1 cellular context compared by ENCODE assay signal in the genomic region with DNA sequence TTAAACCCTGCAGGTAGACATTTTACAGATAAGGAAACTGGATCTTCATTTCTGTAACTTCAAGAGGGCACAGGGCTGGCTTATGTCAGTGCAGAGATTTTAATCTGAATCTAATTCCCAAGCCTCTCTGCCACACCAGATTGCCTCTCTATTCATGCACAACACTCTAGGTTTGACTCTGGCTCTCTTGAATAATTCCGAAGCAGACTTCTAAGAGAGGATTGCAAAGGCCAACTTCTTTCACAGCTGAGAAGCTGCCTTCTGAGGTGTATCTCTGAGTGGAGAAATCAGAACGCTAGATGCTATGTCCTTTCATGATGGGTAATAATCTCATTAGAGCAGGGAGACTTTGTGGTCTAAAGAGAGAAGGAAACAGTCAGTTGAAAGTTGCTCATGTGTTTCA.
TF ChIP-seq lines count a peak whose summit lies in the region.

No MANE protein-coding gene starts in this region.

TF ChIP-seq in GM12878, 131 proteins besides CTCF, POLR2A, EP300 and RAD21 (continued from another document):
- peak; percentile 72 for TF ChIP-seq IRF4 (IDR thresholded peaks at IDR 0.05; ENCODE audit: low read depth, low read length)
- TF ChIP-seq MXI1 (IDR thresholded peaks at IDR 0.05; ENCODE audit: low read depth, low read length): no peak
- no peak for TF ChIP-seq JUND (IDR thresholded peaks at IDR 0.05; ENCODE audit: low read depth, low read length)
- no peak for TF ChIP-seq ZNF384 (IDR thresholded peaks at IDR 0.05; ENCODE audit: borderline replicate concordance, low read depth, low read length)
- peak; percentile 75; the same call in 1 of the 2 replicates for TF ChIP-seq FOXM1 (IDR thresholded peaks at IDR 0.05; ENCODE audit: low read depth, low read length)
- TF ChIP-seq ZNF217 (IDR thresholded peaks at IDR 0.05): no peak
- no peak for TF ChIP-seq KLF5 (IDR thresholded peaks at IDR 0.05; ENCODE audit: partially characterized antibody)
- TF ChIP-seq, protein P1, sequence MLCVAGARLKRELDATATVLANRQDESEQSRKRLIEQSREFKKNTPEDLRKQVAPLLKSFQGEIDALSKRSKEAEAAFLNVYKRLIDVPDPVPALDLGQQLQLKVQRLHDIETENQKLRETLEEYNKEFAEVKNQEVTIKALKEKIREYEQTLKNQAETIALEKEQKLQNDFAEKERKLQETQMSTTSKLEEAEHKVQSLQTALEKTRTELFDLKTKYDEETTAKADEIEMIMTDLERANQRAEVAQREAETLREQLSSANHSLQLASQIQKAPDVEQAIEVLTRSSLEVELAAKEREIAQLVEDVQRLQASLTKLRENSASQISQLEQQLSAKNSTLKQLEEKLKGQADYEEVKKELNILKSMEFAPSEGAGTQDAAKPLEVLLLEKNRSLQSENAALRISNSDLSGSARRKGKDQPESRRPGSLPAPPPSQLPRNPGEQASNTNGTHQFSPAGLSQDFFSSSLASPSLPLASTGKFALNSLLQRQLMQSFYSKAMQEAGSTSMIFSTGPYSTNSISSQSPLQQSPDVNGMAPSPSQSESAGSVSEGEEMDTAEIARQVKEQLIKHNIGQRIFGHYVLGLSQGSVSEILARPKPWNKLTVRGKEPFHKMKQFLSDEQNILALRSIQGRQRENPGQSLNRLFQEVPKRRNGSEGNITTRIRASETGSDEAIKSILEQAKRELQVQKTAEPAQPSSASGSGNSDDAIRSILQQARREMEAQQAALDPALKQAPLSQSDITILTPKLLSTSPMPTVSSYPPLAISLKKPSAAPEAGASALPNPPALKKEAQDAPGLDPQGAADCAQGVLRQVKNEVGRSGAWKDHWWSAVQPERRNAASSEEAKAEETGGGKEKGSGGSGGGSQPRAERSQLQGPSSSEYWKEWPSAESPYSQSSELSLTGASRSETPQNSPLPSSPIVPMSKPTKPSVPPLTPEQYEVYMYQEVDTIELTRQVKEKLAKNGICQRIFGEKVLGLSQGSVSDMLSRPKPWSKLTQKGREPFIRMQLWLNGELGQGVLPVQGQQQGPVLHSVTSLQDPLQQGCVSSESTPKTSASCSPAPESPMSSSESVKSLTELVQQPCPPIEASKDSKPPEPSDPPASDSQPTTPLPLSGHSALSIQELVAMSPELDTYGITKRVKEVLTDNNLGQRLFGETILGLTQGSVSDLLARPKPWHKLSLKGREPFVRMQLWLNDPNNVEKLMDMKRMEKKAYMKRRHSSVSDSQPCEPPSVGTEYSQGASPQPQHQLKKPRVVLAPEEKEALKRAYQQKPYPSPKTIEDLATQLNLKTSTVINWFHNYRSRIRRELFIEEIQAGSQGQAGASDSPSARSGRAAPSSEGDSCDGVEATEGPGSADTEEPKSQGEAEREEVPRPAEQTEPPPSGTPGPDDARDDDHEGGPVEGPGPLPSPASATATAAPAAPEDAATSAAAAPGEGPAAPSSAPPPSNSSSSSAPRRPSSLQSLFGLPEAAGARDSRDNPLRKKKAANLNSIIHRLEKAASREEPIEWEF (IDR thresholded peaks at IDR 0.05; ENCODE audit: insufficient replicate concordance, low read depth, low read length): peak; percentile 37
TF ChIP-seq in GM12878: peak in this region for 16.
